21 cellular contexts compared by ENCODE assay signal in genomic region chr18:48745293-48745692, GRCh38.
DNase-seq lines count a peak whose midpoint lies in the region; ATAC-seq and TF ChIP-seq lines count a peak whose summit lies in the region.
"Had no signal": no experiment of that assay in that cellular context is flagged by ENCODE, and none has a peak within 500 bp of the region (broad histone marks: within the 10 kb centered on the region; RNA-seq: fewer than 3 reads in every experiment).

No MANE protein-coding gene starts in this region.

- no peaks in the 10 kb centered on the region for H3K9me3 Mint-ChIP-seq in endothelial cell (ENCODE audit: unreplicated experiment)
- H3K9me3 Mint-ChIP-seq: CD4-positive, alpha-beta T cell; GM23338 had no signal

- H3K36me3 ChIP-seq in right atrium auricular region (no peaks in the 10 kb centered on the region), subcutaneous abdominal adipose tissue (ENCODE audit: control insufficient read depth in 5 of 5, insufficient read depth in 5 of 5, low read length in 5 of 5) (peaks cover 0 to 4% (median 0%) of the 10 kb centered on the region in 5 donors)

- ATAC-seq in Right ventricle myocardium superior (ENCODE audit: poor library complexity): no peak
- ATAC-seq in GM18873 (IDR thresholded peaks at IDR 0.05; ENCODE audit: low FRiP score, unreplicated experiment): no peak
- no peak for ATAC-seq in GM21825 (IDR thresholded peaks at IDR 0.05; ENCODE audit: unreplicated experiment)
- ATAC-seq: GM23338, HCT116 had no signal

- H3K27ac ChIP-seq in right atrium auricular region (peak overlapping the region; percentile 16 to 44), subcutaneous abdominal adipose tissue (ENCODE audit: low read depth, low read length) (peak overlapping the region; percentile 98)
- H3K27ac ChIP-seq: 22Rv1, SJSA1 had no signal

- peak overlapping the region in 2 of 5 donors; percentile 7 to 21 for H3K9ac ChIP-seq in subcutaneous abdominal adipose tissue (ENCODE audit: low read length in 5 of 5)

- H3K27me3 ChIP-seq in right atrium auricular region (no peaks in the 10 kb centered on the region), subcutaneous abdominal adipose tissue (ENCODE audit: control insufficient read depth in 5 of 5, insufficient read depth in 4 of 5, low read length in 5 of 5) (no peaks in the 10 kb centered on the region)
- H3K27me3 ChIP-seq: SJSA1 had no signal

- H3K27me3 Mint-ChIP-seq in endothelial cell (ENCODE audit: unreplicated experiment): peaks cover 2% of the 10 kb centered on the region
- H3K27me3 Mint-ChIP-seq: B cell; CD4-positive, alpha-beta T cell had no signal

- intact Hi-C loops in Right ventricle myocardium superior (cut with DNase I): no loop called here

- peaks cover 3% of the 10 kb centered on the region for H3K4me1 Mint-ChIP-seq in endothelial cell (ENCODE audit: unreplicated experiment)
- H3K4me1 Mint-ChIP-seq: B cell, GM23338 had no signal

- H3K36me3 Mint-ChIP-seq in endothelial cell (ENCODE audit: low read depth, unreplicated experiment): peaks cover 5% of the 10 kb centered on the region

- H3K4me3 Mint-ChIP-seq in endothelial cell (ENCODE audit: unreplicated experiment): peak overlapping the region; percentile 31
- H3K4me3 Mint-ChIP-seq: B cell; CD4-positive, alpha-beta T cell; GM23338 had no signal

- H3K9me3 ChIP-seq in right atrium auricular region: no peaks in the 10 kb centered on the region
- no peaks in the 10 kb centered on the region for H3K9me3 ChIP-seq in subcutaneous abdominal adipose tissue (ENCODE audit: control insufficient read depth in 5 of 5, low read length in 5 of 5)
- H3K9me3 ChIP-seq: SJSA1 had no signal

- no peak for TF ChIP-seq CTCF in right atrium auricular region (IDR thresholded peaks at IDR 0.05)
- TF ChIP-seq CTCF in endothelial cell (IDR thresholded peaks at IDR 0.05; ENCODE audit: unreplicated experiment): no peak

- peaks cover 0 to 50% of the 10 kb centered on the region in 2 donors for H3K4me1 ChIP-seq in right atrium auricular region
- H3K4me1 ChIP-seq in subcutaneous abdominal adipose tissue (ENCODE audit: control insufficient read depth in 5 of 5, insufficient read depth in 5 of 5, low read length in 5 of 5): peaks cover 2 to 54% (median 41%) of the 10 kb centered on the region in 5 donors

- H3K4me3 ChIP-seq in right atrium auricular region: no peak overlapping the region
- H3K4me3 ChIP-seq in subcutaneous abdominal adipose tissue (ENCODE audit: low read depth in 1 of 5, low read length in 5 of 5): no peak overlapping the region
- H3K4me3 ChIP-seq: GM23338, SJSA1 had no signal

- no peak for DNase-seq in right atrium auricular region (ENCODE audit: low spot score)
- no peak for DNase-seq in Right ventricle myocardium superior
- no peak for DNase-seq in endothelial cell (ENCODE audit: low spot score)
- no peak for DNase-seq in midbrain (lab: John Stamatoyannopoulos, UW)
- no peak for DNase-seq in NCI-H1436 treated with DMSO at 0.1 percent for 48 hours (lab: John Stamatoyannopoulos, UW)
- DNase-seq: Calu3; CD4-positive, alpha-beta T cell; DMS79 treated with DMSO at 0.1 percent for 48 hours; KG1; NCI-H1092; NCI-H2081 treated with DMSO at 0.1 percent for 48 hours; NCI-H510A; NCI-H774 had no signal

- no peak overlapping the region for H3K27ac Mint-ChIP-seq in endothelial cell (ENCODE audit: unreplicated experiment)
- H3K27ac Mint-ChIP-seq: B cell; CD4-positive, alpha-beta T cell; GM23338 had no signal
